31 cellular contexts compared by ENCODE assay signal in the genomic region with DNA sequence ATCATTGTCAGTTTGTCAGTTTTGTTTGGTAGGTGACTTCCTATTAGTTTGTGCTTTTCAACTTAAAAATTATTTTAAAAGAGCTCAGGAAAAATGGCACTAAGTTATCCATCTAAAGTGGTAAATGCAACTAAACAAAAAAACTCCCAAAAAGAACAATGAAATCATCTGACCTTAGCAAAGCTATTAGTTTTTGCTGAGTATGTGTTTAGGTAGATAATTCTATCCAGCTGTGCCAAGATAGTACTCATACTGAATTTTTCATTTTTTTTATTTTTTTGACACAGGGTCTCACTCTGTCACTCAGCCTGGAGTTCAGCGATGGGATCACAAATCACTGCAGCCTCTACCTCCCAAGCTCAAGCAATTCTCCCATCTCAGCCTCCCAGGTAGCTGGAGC.
DNase-seq lines count a peak whose midpoint lies in the region; ATAC-seq, FAIRE-seq and TF ChIP-seq lines count a peak whose summit lies in the region.
"Had no signal": no experiment of that assay in that cellular context is flagged by ENCODE, and none has a peak within 500 bp of the region (broad histone marks: within the 10 kb centered on the region; RNA-seq: fewer than 3 reads in every experiment).

No MANE protein-coding gene starts in this region.

- no peak for TF ChIP-seq RAD21 in HepG2 (CRISPR knock-in tag; IDR thresholded peaks at IDR 0.05)
- TF ChIP-seq RAD21 in K562 (CRISPR knock-in tag; conservative IDR thresholded peaks at IDR 0.05 in 1 of 2, IDR thresholded peaks at IDR 0.05 in 1 of 2): no peak

- H3K9ac ChIP-seq in HepG2 (ENCODE audit: insufficient read depth, low read depth, low read length): no peak overlapping the region
- no peak overlapping the region for H3K9ac ChIP-seq in K562 (ENCODE audit: insufficient read depth in 1 of 2, low read depth in 2 of 2, low read length in 2 of 2)
- H3K9ac ChIP-seq: BLaER1; BLaER1 treated with 17β-estradiol and CSF1 and Interleukin-3, amounts not matched to agents 10 nM and 100 nM had no signal

- POLR2A ChIA-PET in HepG2 (lab: Yijun Ruan, JAX): no interaction called here
- POLR2A ChIA-PET in K562 (lab: Yijun Ruan, JAX): no interaction called here

- H3K9me1 ChIP-seq in K562 (ENCODE audit: control insufficient read depth, insufficient read depth, low read length): no peaks in the 10 kb centered on the region

- CTCF ChIA-PET in HepG2 (lab: Yijun Ruan, JAX; ENCODE audit: low intra/inter-chr PET ratio, low total read pairs): no interaction called here
- CTCF ChIA-PET in K562 (lab: Yijun Ruan, JAX; ENCODE audit: low intra/inter-chr PET ratio): no interaction called here

- WGBS in HepG2 (ENCODE audit: low lambda C conversion rate): 34% methylated on average over 1 of the region's 1 CpG
- 54% methylated on average over 1 of the region's 1 CpG for WGBS in right lobe of liver (ENCODE audit: insufficient coverage, low coverage, low lambda C conversion rate, missing lambda C conversion rate)
- WGBS in K562 (ENCODE audit: insufficient coverage, low coverage, missing lambda C conversion rate): 0% methylated on average over 1 of the region's 1 CpG

- in situ Hi-C loops in HepG2 (cut with HindIII; ENCODE audit: extremely low pct_ligation_motif_present, low pct_unique_long_range_greater_than_20kb) (no loop called here), K562 (cut with MboI) (no loop called here)

- TF ChIP-seq CTCF in HepG2 (CRISPR knock-in tag; IDR thresholded peaks at IDR 0.05) (no peak), right lobe of liver (IDR thresholded peaks at IDR 0.05) (no peak), K562 (IDR thresholded peaks at IDR 0.05 in 2 of 3, conservative IDR thresholded peaks at IDR 0.05 in 1 of 3; ENCODE audit: insufficient read depth in 2 of 3, low read depth in 1 of 3, low read length in 3 of 3) (no peak)

- H3K4me1 ChIP-seq in HepG2 (ENCODE audit: insufficient read depth, low read length): no peaks in the 10 kb centered on the region
- H3K4me1 ChIP-seq in right lobe of liver: no peaks in the 10 kb centered on the region
- H3K4me1 ChIP-seq in K562 (replicated peaks in 1 of 2; ENCODE audit: control insufficient read depth in 2 of 2, insufficient read depth in 2 of 2, low read length in 2 of 2): no peaks in the 10 kb centered on the region
- H3K4me1 ChIP-seq: A549, BE2C, BLaER1, Caco-2 had no signal

- no peak overlapping the region for H3K4me2 ChIP-seq in HepG2 (ENCODE audit: low read depth, low read length)
- no peak overlapping the region for H3K4me2 ChIP-seq in K562 (ENCODE audit: insufficient read depth, low read length)
- H3K4me2 ChIP-seq: A549, BLaER1 had no signal

- TF ChIP-seq POLR2A in HepG2 (IDR thresholded peaks at IDR 0.05; ENCODE audit: insufficient read depth in 1 of 2, low read depth in 2 of 2, low read length in 2 of 2) (no peak), right lobe of liver (IDR thresholded peaks at IDR 0.05) (no peak), K562 (conservative IDR thresholded peaks at IDR 0.05) (no peak)

- DNase-seq in HepG2 (ENCODE audit: low spot score) (no peak), right lobe of liver (no peak), K562 (ENCODE audit: extremely low read depth in 1 of 4, low spot score in 3 of 4) (no peak), NCI-H510A treated with DMSO at 0.1 percent for 48 hours (lab: John Stamatoyannopoulos, UW) (no peak)
- DNase-seq: 8988T; ACHN; AML-193; BE2C; C1 segment of cervical spinal cord; Caco-2; Calu3; CD4-positive, alpha-beta memory T cell; CD4-positive, alpha-beta T cell; CD4-positive, CD25-positive, alpha-beta regulatory T cell; CD8-positive, alpha-beta memory T cell; CD8-positive, alpha-beta T cell; COR-L47; DMS 273 treated with DMSO at 0.1 percent for 48 hours; DMS153; DMS53; DMS79; DMS79 treated with DMSO at 0.1 percent for 48 hours; DND-41; EL had no signal

- H3K4me3 ChIP-seq in HepG2 (replicated peaks in 1 of 3; ENCODE audit: insufficient read depth in 1 of 3, low read depth in 2 of 3, low read length in 3 of 3): no peak overlapping the region
- H3K4me3 ChIP-seq in right lobe of liver: no peak overlapping the region
- no peak overlapping the region for H3K4me3 ChIP-seq in K562
- H3K4me3 ChIP-seq: A549; BLaER1; BLaER1 treated with 17β-estradiol and CSF1 and Interleukin-3, amounts not matched to agents 10 nM and 100 nM had no signal

- H3K36me3 ChIP-seq in HepG2 (replicated peaks in 1 of 2; ENCODE audit: control insufficient read depth in 1 of 2, insufficient read depth in 2 of 2, low read length in 2 of 2): no peaks in the 10 kb centered on the region
- H3K36me3 ChIP-seq in right lobe of liver: no peaks in the 10 kb centered on the region
- H3K36me3 ChIP-seq in K562 (ENCODE audit: control insufficient read depth, insufficient read depth, low read length): no peaks in the 10 kb centered on the region
- H3K36me3 ChIP-seq: BE2C; BLaER1; BLaER1 treated with 17β-estradiol and CSF1 and Interleukin-3, amounts not matched to agents 10 nM and 100 nM had no signal

- H3K27ac ChIP-seq in HepG2 (ENCODE audit: extremely low read length, insufficient read depth, low read length) (no peak overlapping the region), right lobe of liver (no peak overlapping the region), K562 (ENCODE audit: extremely low read depth, low read depth, low read length) (no peak overlapping the region)
- H3K27ac ChIP-seq: 22Rv1; A549; BLaER1; BLaER1 treated with 17β-estradiol and CSF1 and Interleukin-3, amounts not matched to agents 10 nM and 100 nM; C4-2B had no signal

- no peaks in the 10 kb centered on the region for H3K79me2 ChIP-seq in HepG2 (ENCODE audit: insufficient read depth, low read length)
- H3K79me2 ChIP-seq in K562 (ENCODE audit: control insufficient read depth, insufficient read depth, low read length): no peaks in the 10 kb centered on the region

- H3K27me3 ChIP-seq in HepG2 (ENCODE audit: control insufficient read depth in 1 of 2, insufficient read depth in 2 of 2, low read length in 2 of 2) (no peaks in the 10 kb centered on the region), right lobe of liver (no peaks in the 10 kb centered on the region), K562 (ENCODE audit: control insufficient read depth in 2 of 2, insufficient read depth in 2 of 2, low read length in 2 of 2) (no peaks in the 10 kb centered on the region)
- H3K27me3 ChIP-seq: BE2C; BLaER1; BLaER1 treated with 17β-estradiol and CSF1 and Interleukin-3, amounts not matched to agents 10 nM and 100 nM had no signal

- BruUV-seq in HepG2 (replicated peaks; lab: Mats Ljungman, UMichigan): no TSS peak
- no TSS peak for BruUV-seq in K562 (replicated peaks; lab: Mats Ljungman, UMichigan)

- H4K20me1 ChIP-seq in HepG2 (ENCODE audit: insufficient read depth, low read length): no peaks in the 10 kb centered on the region
- H4K20me1 ChIP-seq in K562 (replicated peaks; ENCODE audit: control insufficient read depth, insufficient read depth, low read length): no peaks in the 10 kb centered on the region
- H4K20me1 ChIP-seq: BLaER1; BLaER1 treated with 17β-estradiol and CSF1 and Interleukin-3, amounts not matched to agents 10 nM and 100 nM had no signal

- H2AFZ ChIP-seq in HepG2 (ENCODE audit: low read length) (no peak overlapping the region), K562 (ENCODE audit: low read depth, low read length) (no peak overlapping the region)

- intact Hi-C loops in HepG2 (cut with micrococcal nuclease; ENCODE audit: unreplicated experiment) (no loop called here), right lobe of liver (cut with DNase I) (no loop called here), K562 (cut with micrococcal nuclease) (no loop called here)

- H3K9me3 ChIP-seq in HepG2 (ENCODE audit: low read length) (no peaks in the 10 kb centered on the region), right lobe of liver (no peaks in the 10 kb centered on the region), K562 (replicated peaks; ENCODE audit: control insufficient read depth, insufficient read depth, low read depth, low read length) (no peaks in the 10 kb centered on the region)
- H3K9me3 ChIP-seq: A549; BE2C; BLaER1; BLaER1 treated with 17β-estradiol and CSF1 and Interleukin-3, amounts not matched to agents 10 nM and 100 nM; Caco-2 had no signal

- FAIRE-seq in HepG2 (lab: Jason Lieb, UNC) (no peak), K562 (lab: Jason Lieb, UNC) (no peak)
- FAIRE-seq: A204.1, A549, D721Med had no signal

- ATAC-seq in HepG2 (no peak), right lobe of liver (no peak), K562 (no peak)
- ATAC-seq: A549; CD8-positive, alpha-beta T cell had no signal

- no peak for TF ChIP-seq EP300 in HepG2 (IDR thresholded peaks at IDR 0.05; ENCODE audit: low read depth in 2 of 2, low read length in 2 of 2)
- no peak for TF ChIP-seq EP300 in HepG2 (CRISPR knock-in tag; IDR thresholded peaks at IDR 0.05; ENCODE audit: borderline replicate concordance)
- no peak for TF ChIP-seq EP300 in K562 (IDR thresholded peaks at IDR 0.05; ENCODE audit: low read length)

TF ChIP-seq in HepG2, 621 proteins besides CTCF, POLR2A, EP300 and RAD21 (continues in another document):
- TF ChIP-seq ZNF225 (CRISPR knock-in tag; IDR thresholded peaks at IDR 0.05) (no peak), MAFK (conservative IDR thresholded peaks at IDR 0.05 in 1 of 2, IDR thresholded peaks at IDR 0.05 in 1 of 2; ENCODE audit: low read length in 2 of 2) (peak; percentile 57 to 60; a peak in 2 of 4 replicates), ATF7 (IDR thresholded peaks at IDR 0.05) (peak; percentile 75; the same call in 1 of the 2 replicates), ATF7 (CRISPR knock-in tag; IDR thresholded peaks at IDR 0.05) (no peak), REL (CRISPR knock-in tag; conservative IDR thresholded peaks at IDR 0.05) (no peak), MAFF (IDR thresholded peaks at IDR 0.05; ENCODE audit: low read depth, low read length) (peak; percentile 51)

TF ChIP-seq in K562, 482 proteins besides CTCF, POLR2A, EP300 and RAD21:
- no peak for TF ChIP-seq NFIC (IDR thresholded peaks at IDR 0.05)
- TF ChIP-seq ZNF316 (IDR thresholded peaks at IDR 0.05): peak; percentile 24; the same call in 1 of the 2 replicates

Comparison
In these comparisons a context has a peak if more than half of its experiments do, and no peak if none do; other contexts are left out.
1. Of the 241 proteins assayed by ChIP-seq in both HepG2 and K562: peak only in HepG2: MAFF and MAFK; only in K562: none; in both: none; in neither: 238; mixed calls (peak in some experiments, not most) for 1.